39 cellular contexts compared by ENCODE assay signal in genomic region chr3:57097536-57097935, GRCh38. TPM values are rescaled to one million over a fixed set of nuclear protein-coding genes. Genes with fewer than 3 reads are reported as not detected.
"Had no signal": no experiment of that assay in that cellular context is flagged by ENCODE, and none has a peak within 500 bp of the region (broad histone marks: within the 10 kb centered on the region; RNA-seq: fewer than 3 reads in every experiment).

No MANE protein-coding gene starts in this region.

- H3K4me1 ChIP-seq: ascending aorta, body of pancreas, breast epithelium had no signal

- H3K36me3 ChIP-seq: adrenal gland, brain microvascular endothelial cell, breast epithelium had no signal

- DNase-seq: activated effector memory CD4-positive, alpha-beta T cell treated with anti-CD3 and anti-CD28 coated beads, Interleukin-2, amount 50 U/mL, for 16 hours; activated effector memory CD4-positive, alpha-beta T cell treated with Interleukin-2 at 50 U/mL for 16 hours; activated gamma-delta T cell; activated gamma-delta T cell treated with Interleukin-2 at 50 U/mL for 16 hours; activated naive CD4-positive, alpha-beta T cell; activated naive CD4-positive, alpha-beta T cell treated with anti-CD3 and anti-CD28 coated beads for 36 hours; activated naive CD4-positive, alpha-beta T cell treated with anti-CD3 and anti-CD28 coated beads, Interleukin-2, amount 10 ng/mL, durations not matched to agents 7 days and 5 days; activated naive CD4-positive, alpha-beta T cell treated with anti-CD3 and anti-CD28 coated beads, Interleukin-2, amount 50 U/mL, for 16 hours; activated naive CD4-positive, alpha-beta T cell treated with Interleukin-2 at 50 U/mL for 16 hours; activated naive CD8-positive, alpha-beta T cell treated with anti-CD3 and anti-CD28 coated beads for 36 hours; activated naive CD8-positive, alpha-beta T cell treated with anti-CD3 and anti-CD28 coated beads, Interleukin-2, amount 10 ng/mL, durations not matched to agents 7 days and 5 days; activated naive CD8-positive, alpha-beta T cell treated with anti-CD3 and anti-CD28 coated beads, Interleukin-2, amount 50 U/mL, for 24 hours; activated T-cell treated with anti-CD3 and anti-CD28 coated beads, Interleukin-2, amount 50 U/mL, for 1 hour; activated T-cell treated with anti-CD3 and anti-CD28 coated beads, Interleukin-2, amount 50 U/mL, for 24 hours; activated T-cell treated with anti-CD3 and anti-CD28 coated beads, Interleukin-2, amount 50 U/mL, for 4 hours; activated T-cell treated with anti-CD3 and anti-CD28 coated beads, Interleukin-2, amount 50 U/mL, for 48 hours; activated T-cell treated with anti-CD3 and anti-CD28 coated beads, Interleukin-2, amount 50 U/mL, for 72 hours; adrenal gland; amniotic stem cell; amygdala; anterior cingulate cortex; aorta; body of pancreas; brain microvascular endothelial cell; caudate nucleus; central memory CD4-positive, alpha-beta T cell; cerebellar nuclear complex had no signal

- H3K27ac ChIP-seq: adrenal gland, ascending aorta, body of pancreas, brain microvascular endothelial cell, breast epithelium, cardiac muscle cell had no signal

- H3K4me3 ChIP-seq: adrenal gland, ascending aorta, body of pancreas, breast epithelium, cardiac muscle cell had no signal

- H3K9me3 ChIP-seq: adrenal gland, ascending aorta, body of pancreas, breast epithelium had no signal

- H3K27me3 ChIP-seq: adrenal gland, ascending aorta, body of pancreas, brain microvascular endothelial cell, breast epithelium, cardiac muscle cell had no signal

- FAIRE-seq: astrocyte, bronchial epithelial cell had no signal

RNA-seq across cellular contexts. Expression of gene SPATA12, which starts 37.1 kb away (rescaled TPM):
- total RNA-seq: activated naive CD4-positive, alpha-beta T cell treated with anti-CD3 and anti-CD28 coated beads for 36 hours; activated naive CD4-positive, alpha-beta T cell treated with anti-CD3 and anti-CD28 coated beads, Interleukin-2, amount 50 U/mL, for 72 hours; activated naive CD8-positive, alpha-beta T cell treated with anti-CD3 and anti-CD28 coated beads for 36 hours; activated naive CD8-positive, alpha-beta T cell treated with anti-CD3 and anti-CD28 coated beads, Interleukin-2, amount 10 ng/mL, durations not matched to agents 7 days and 5 days; activated T-cell treated with anti-CD3 and anti-CD28 coated beads, Interleukin-2, amount 50 U/mL, for 4 hours; activated T-cell treated with anti-CD3 and anti-CD28 coated beads, Interleukin-2, amount 50 U/mL, for 72 hours; activated T-helper 1 cell treated with anti-CD3 and anti-CD28 coated beads, Interleukin-12 subunit alpha, Interleukin-12 subunit beta, Interleukin-2, Interleukin-4 antibody, amounts not matched to agents 30 ng/mL and 10 ng/mL and 1 ng/mL, durations not matched to agents 14 hours and 24 hours and 36 hours; activated T-helper 17 cell treated with anti-CD3 and anti-CD28 coated beads, Interleukin-2, amount 50 U/mL, for 72 hours; activated T-helper 2 cell treated with anti-CD3 and anti-CD28 coated beads, Interferon-gamma antibody, Interleukin-2, Interleukin-4, amounts not matched to agents 10 μg/mL and 5 μg/mL and 100 μg/mL, durations not matched to agents 14 hours and 24 hours and 36 hours; aorta; ascending aorta; astrocyte; body of pancreas; bronchial epithelial cell; cardiac muscle cell; cardiac septum; cerebellum; chondrocyte had no signal
- polyA plus RNA-seq: aorta, cardiac muscle cell had no signal
